In the genomic region with DNA sequence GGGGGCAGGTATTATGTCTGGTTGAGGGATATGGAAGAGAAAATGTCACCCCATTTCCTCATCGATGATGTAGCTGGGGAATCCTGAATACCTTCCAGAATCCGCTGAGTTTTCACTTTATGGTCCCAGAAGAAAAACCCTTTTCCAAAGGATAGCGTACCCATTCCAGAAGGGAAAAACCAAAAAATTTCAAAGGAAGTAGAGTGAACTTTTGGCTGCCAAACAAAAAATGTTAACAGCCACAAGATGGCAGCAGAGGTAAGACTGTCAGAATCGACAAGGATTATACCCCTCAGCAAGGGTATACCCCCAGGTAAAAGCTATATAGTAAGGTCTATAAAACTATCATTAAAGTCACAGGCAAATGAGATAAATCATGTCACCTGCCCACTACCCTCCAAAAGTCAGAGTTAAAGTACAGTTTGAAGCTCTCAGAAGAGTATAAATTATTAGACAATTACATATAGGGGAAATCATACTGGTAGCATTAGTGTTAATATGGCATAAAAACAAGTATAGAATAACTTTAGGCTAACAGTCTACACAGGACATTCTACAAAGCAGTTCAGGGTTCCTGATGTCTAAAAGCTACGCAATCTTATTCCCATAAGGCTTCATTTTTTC, we compare ENCODE assay signal across 9 cellular contexts. TPM values are rescaled to one million over a fixed set of nuclear protein-coding genes. Genes with fewer than 3 reads are reported as not detected.
DNase-seq lines count a peak whose midpoint lies in the region; ATAC-seq and TF ChIP-seq lines count a peak whose summit lies in the region.
"Had no signal": no experiment of that assay in that cellular context is flagged by ENCODE, and none has a peak within 500 bp of the region (broad histone marks: within the 10 kb centered on the region; RNA-seq: fewer than 3 reads in every experiment).

No MANE protein-coding gene starts in this region.

- H3K27me3 Mint-ChIP-seq in Caco-2 (ENCODE audit: insufficient read depth, unreplicated experiment) (no peaks in the 10 kb centered on the region), IgD-negative memory B cell (no peaks in the 10 kb centered on the region), chondrocyte (ENCODE audit: low read depth) (no peaks in the 10 kb centered on the region), nephron progenitor cell (ENCODE audit: low read depth, poor library complexity) (no peaks in the 10 kb centered on the region)

- CTCF ChIA-PET in Caco-2 (lab: Charles Lee), result interaction anchor here (0.6 to 4.5 kb wide), 9 partner anchors 8 to 1017 kb away, joined by 3 to 49 read pairs (median 6); a partner anchor contains a TSS

- H3K4me1 Mint-ChIP-seq in Caco-2 (ENCODE audit: low read depth, unreplicated experiment) (peaks cover 29% of the 10 kb centered on the region), IgD-negative memory B cell (peaks cover 1 to 8% (median 4%) of the 10 kb centered on the region in 3 donors), chondrocyte (ENCODE audit: low read depth) (peaks cover 36% of the 10 kb centered on the region), nephron progenitor cell (peaks cover 18% of the 10 kb centered on the region)

- H3K36me3 ChIP-seq in Caco-2 (ENCODE audit: control insufficient read depth, insufficient read depth, low read length), result peaks cover 4% of the 10 kb centered on the region

- TF ChIP-seq CTCF in Caco-2 (IDR thresholded peaks at IDR 0.05; ENCODE audit: insufficient read depth in 1 of 2, low read depth in 1 of 2, low read length in 1 of 2, severe bottlenecking in 1 of 2, unreplicated experiment in 1 of 2) (peak; percentile 50 to 60), chondrocyte (IDR thresholded peaks at IDR 0.05) (peak; percentile 87), nephron progenitor cell (IDR thresholded peaks at IDR 0.05) (peak; percentile 57)

- no peak overlapping the region for H3K4me3 ChIP-seq in Caco-2 (ENCODE audit: low read depth, low read length)

- BruUV-seq in Caco-2 (replicated peaks; lab: Mats Ljungman, UMichigan), result no TSS peak

- peaks cover 58% of the 10 kb centered on the region for H3K4me1 ChIP-seq in Caco-2

- ATAC-seq in GM19395 (IDR thresholded peaks at IDR 0.05; ENCODE audit: unreplicated experiment) (no peak), HG02571 (IDR thresholded peaks at IDR 0.05; ENCODE audit: unreplicated experiment) (no peak)

- H3K27ac Mint-ChIP-seq in Caco-2 (ENCODE audit: unreplicated experiment) (no peak overlapping the region), IgD-negative memory B cell (peak overlapping the region in 2 of 3 donors; percentile 35 to 39), chondrocyte (ENCODE audit: unreplicated experiment) (peak overlapping the region; percentile 57), nephron progenitor cell (no peak overlapping the region)

- no peak overlapping the region for H3K4me3 Mint-ChIP-seq in Caco-2 (ENCODE audit: unreplicated experiment)
- H3K4me3 Mint-ChIP-seq in IgD-negative memory B cell, result no peak overlapping the region
- H3K4me3 Mint-ChIP-seq in chondrocyte (ENCODE audit: unreplicated experiment), result no peak overlapping the region
- no peak overlapping the region for H3K4me3 Mint-ChIP-seq in nephron progenitor cell

- no peaks in the 10 kb centered on the region for H3K9me3 ChIP-seq in Caco-2

- DNase-seq in Caco-2, result peak in 1 of 2 experiments; percentile 55
- no peak for DNase-seq in chondrocyte (ENCODE audit: low spot score)
- no peak for DNase-seq in nephron progenitor cell
- no peak for DNase-seq in retina
- no peak for DNase-seq in AG08396 (ENCODE audit: low spot score)

- H3K36me3 Mint-ChIP-seq in Caco-2 (ENCODE audit: insufficient read depth, unreplicated experiment) (peaks cover 93% of the 10 kb centered on the region), IgD-negative memory B cell (no peaks in the 10 kb centered on the region), chondrocyte (ENCODE audit: low read depth) (peaks cover 33% of the 10 kb centered on the region), nephron progenitor cell (ENCODE audit: low read depth) (peaks cover 74% of the 10 kb centered on the region)

- POLR2A ChIA-PET in Caco-2 (lab: Charles Lee), result interaction anchor here (1.5 kb wide), 1 partner anchor 18 kb away, joined by 8 read pairs; a partner anchor contains a TSS

- no peaks in the 10 kb centered on the region for H3K9me3 Mint-ChIP-seq in Caco-2 (ENCODE audit: unreplicated experiment)
- H3K9me3 Mint-ChIP-seq in IgD-negative memory B cell, result no peaks in the 10 kb centered on the region
- no peaks in the 10 kb centered on the region for H3K9me3 Mint-ChIP-seq in chondrocyte (ENCODE audit: low read depth)
- H3K9me3 Mint-ChIP-seq in nephron progenitor cell, result no peaks in the 10 kb centered on the region

- H3K27me3 ChIP-seq in Caco-2 (replicated peaks; ENCODE audit: control insufficient read depth, insufficient read depth, low read length), result no peaks in the 10 kb centered on the region

- intact Hi-C loops in Caco-2 (cut with micrococcal nuclease; ENCODE audit: unreplicated experiment), result loop anchor here (2.0 kb wide), 1 partner anchor 32 kb away; no protein-coding TSS in a partner anchor

RNA-seq across cellular contexts. Expression of a gene that starts 18.0 kb away (rescaled TPM):
- 193 and 201 TPM in 2 replicates for total RNA-seq in Caco-2 (2022)
- polyA plus RNA-seq in IgD-negative memory B cell, result 18.8 TPM
- 129 to 169 TPM (median 137 TPM) in 3 replicates for total RNA-seq in chondrocyte

RNA-seq across cellular contexts. Expression of a gene that starts 18.4 kb away (rescaled TPM):
- total RNA-seq in Caco-2 (2022) (46.3 and 52.0 TPM in 2 replicates), chondrocyte (51.0 to 56.8 TPM (median 52.5 TPM) in 3 replicates)
- polyA plus RNA-seq in IgD-negative memory B cell, result 68.7 TPM

RNA-seq across cellular contexts. Expression of a gene that starts 19.6 kb away (rescaled TPM):
- total RNA-seq in Caco-2 (2022) (7.9 TPM in 2 replicates), chondrocyte (9.3 to 10.6 TPM (median 10.2 TPM) in 3 replicates)
- 0.09 TPM for polyA plus RNA-seq in IgD-negative memory B cell

RNA-seq across cellular contexts. Expression of a gene that starts 27.9 kb away (rescaled TPM):
- total RNA-seq in Caco-2 (2022) (not detected in 2 replicates), chondrocyte (not detected in 3 replicates)
- not detected for polyA plus RNA-seq in IgD-negative memory B cell

RNA-seq across cellular contexts. Expression of a gene that starts 34.9 kb away (rescaled TPM):
- total RNA-seq in Caco-2 (2022) (not detected in 2 replicates), chondrocyte (not detected in 3 replicates)
- not detected for polyA plus RNA-seq in IgD-negative memory B cell
- total RNA-seq: omental fat pad had no signal

Comparison
In these comparisons a context has a peak if more than half of its experiments do, and no peak if none do; other contexts are left out.
1. H3K27ac Mint-ChIP-seq: peak in IgD-negative memory B cell (2 of 3) and chondrocyte (single experiment); none in Caco-2 (single experiment) and nephron progenitor cell (single experiment).
2. Peak in every context shown above with its lines, with median percentiles within 50 percentile points of each other: CTCF ChIP-seq.